ENCODE assay signal across 9 cellular contexts in the genomic region with DNA sequence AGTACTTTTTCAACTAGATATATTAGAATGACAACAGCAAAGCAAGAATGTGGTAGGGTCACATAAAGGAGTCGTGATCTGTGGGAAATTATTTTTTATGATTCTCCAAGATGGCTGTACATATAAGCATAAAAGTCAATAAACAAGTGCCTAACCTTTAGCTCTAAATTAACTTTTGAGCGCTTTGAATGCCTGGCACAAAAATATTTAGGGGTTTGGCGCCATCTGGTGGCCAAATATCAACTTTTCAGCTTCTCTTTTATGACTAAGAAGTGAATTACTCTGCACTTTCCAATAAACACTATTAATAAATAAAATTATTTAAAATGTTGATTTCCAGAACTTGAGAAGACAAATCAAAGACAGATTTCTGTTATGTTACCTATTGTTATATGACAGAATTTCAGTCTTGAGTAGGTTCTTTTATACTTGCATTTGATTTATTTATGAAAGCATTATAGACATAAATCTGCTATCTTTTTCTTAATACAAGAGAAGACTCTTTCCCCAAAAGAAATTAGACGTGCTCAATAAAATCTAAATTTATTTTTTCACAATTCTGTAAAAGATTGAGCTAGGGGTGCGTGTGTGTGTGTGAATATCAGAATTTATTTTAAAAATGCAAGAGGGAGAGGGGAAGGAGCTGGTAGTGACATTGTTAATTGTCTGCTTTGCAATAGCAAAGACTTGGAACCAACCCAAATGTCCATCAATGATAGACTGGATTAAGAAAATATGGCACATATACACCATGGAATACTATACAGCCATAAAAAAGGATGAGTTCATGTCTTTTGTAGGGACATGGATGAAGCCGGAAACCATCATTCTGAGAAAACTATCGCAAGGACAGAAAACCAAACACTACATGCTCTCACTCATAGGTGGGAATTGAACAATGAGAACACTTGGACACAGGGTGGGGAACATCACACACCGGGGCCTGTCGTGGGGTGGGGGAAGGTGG. TPM values are rescaled to one million over a fixed set of nuclear protein-coding genes. Genes with fewer than 3 reads are reported as not detected.
DNase-seq lines count a peak whose midpoint lies in the region; ATAC-seq and TF ChIP-seq lines count a peak whose summit lies in the region.
"Had no signal": no experiment of that assay in that cellular context is flagged by ENCODE, and none has a peak within 500 bp of the region (broad histone marks: within the 10 kb centered on the region; RNA-seq: fewer than 3 reads in every experiment).

No MANE protein-coding gene starts in this region.

- no peaks in the 10 kb centered on the region for H3K27me3 ChIP-seq in lower lobe of right lung (ENCODE audit: low read depth)

- H3K4me1 ChIP-seq in HEK293 (ENCODE audit: control insufficient read depth, insufficient read depth, low read length) (peaks cover 3% of the 10 kb centered on the region), lower lobe of right lung (peaks cover 5% of the 10 kb centered on the region)

- H3K4me3 Mint-ChIP-seq in chondrocyte (ENCODE audit: unreplicated experiment) = no peak overlapping the region

- peak in 1 of 2 donors; percentile 74 for ATAC-seq in lower lobe of right lung
- ATAC-seq: activated naive CD4-positive, alpha-beta T cell treated with anti-CD3 and anti-CD28 coated beads, Interleukin-2, amount 50 U/mL, for 72 hours had no signal

- no peaks in the 10 kb centered on the region for H3K36me3 Mint-ChIP-seq in chondrocyte (ENCODE audit: low read depth)
- H3K36me3 Mint-ChIP-seq: activated naive CD4-positive, alpha-beta T cell treated with anti-CD3 and anti-CD28 coated beads, Interleukin-2, amount 50 U/mL, for 72 hours had no signal

- H3K9me3 ChIP-seq in HEK293 (ENCODE audit: control insufficient read depth, insufficient read depth, low read depth, low read length) = no peaks in the 10 kb centered on the region
- no peaks in the 10 kb centered on the region for H3K9me3 ChIP-seq in lower lobe of right lung

- no peak overlapping the region for H3K27ac Mint-ChIP-seq in chondrocyte (ENCODE audit: unreplicated experiment)
- H3K27ac Mint-ChIP-seq: activated naive CD4-positive, alpha-beta T cell treated with anti-CD3 and anti-CD28 coated beads, Interleukin-2, amount 50 U/mL, for 72 hours had no signal

- no peak overlapping the region for H3K27ac ChIP-seq in HEK293 (ENCODE audit: extremely low read depth, low read depth, low read length)
- no peak overlapping the region for H3K27ac ChIP-seq in lower lobe of right lung

- no peaks in the 10 kb centered on the region for H3K4me1 Mint-ChIP-seq in chondrocyte (ENCODE audit: low read depth)

- no peaks in the 10 kb centered on the region for H3K27me3 Mint-ChIP-seq in chondrocyte (ENCODE audit: low read depth)

- H3K4me3 ChIP-seq in HEK293 (ENCODE audit: low read depth, low read length) = no peak overlapping the region
- no peak overlapping the region for H3K4me3 ChIP-seq in lower lobe of right lung

- H3K9me3 Mint-ChIP-seq in chondrocyte (ENCODE audit: low read depth) = no peaks in the 10 kb centered on the region
- H3K9me3 Mint-ChIP-seq: activated naive CD4-positive, alpha-beta T cell treated with anti-CD3 and anti-CD28 coated beads, Interleukin-2, amount 50 U/mL, for 72 hours had no signal

- DNase-seq in DMS53 (lab: John Stamatoyannopoulos, UW) (peak; percentile 78), NCI-H446 (lab: John Stamatoyannopoulos, UW) (peak; percentile 28 to 75), chondrocyte (ENCODE audit: low spot score) (no peak), lower lobe of right lung (peak; percentile 45), GF-D8 (lab: John Stamatoyannopoulos, UW) (no peak)
- DNase-seq in activated CD4-positive, alpha-beta T cell treated with anti-CD3 and anti-CD28 coated beads for 1 hour = peak; percentile 57
- DNase-seq in stimulated activated CD8-positive, alpha-beta memory T cell treated with anti-CD3 and anti-CD28 coated beads, Interleukin-12 subunit alpha, Interleukin-12 subunit beta, amount 100 ng/mL, for 4 hours (ENCODE audit: low read depth) = peak; percentile 31

- no peaks in the 10 kb centered on the region for H3K36me3 ChIP-seq in HEK293 (ENCODE audit: control insufficient read depth in 2 of 2, insufficient read depth in 1 of 2, low read length in 2 of 2)
- no peaks in the 10 kb centered on the region for H3K36me3 ChIP-seq in lower lobe of right lung

- POLR2A ChIA-PET in HEK293 (lab: Yijun Ruan, JAX) = interaction anchor here (1.3 kb wide), 1 partner anchor 39 kb away, joined by 13 read pairs; no protein-coding TSS in a partner anchor

- TF ChIP-seq CTCF in HEK293 (tag by site-specific recombination; IDR thresholded peaks at IDR 0.05) (no peak), chondrocyte (IDR thresholded peaks at IDR 0.05) (peak; percentile 98), lower lobe of right lung (IDR thresholded peaks at IDR 0.05) (peak; percentile 74)

- CTCF ChIA-PET in HEK293 (lab: Yijun Ruan, JAX) = interaction anchor here (0.6 to 7.6 kb wide), 53 partner anchors 9 to 1203 kb away, joined by 3 to 98 read pairs (median 4); no protein-coding TSS in a partner anchor

- intact Hi-C loops in lower lobe of right lung (cut with DNase I) = loop anchor here (5.0 kb wide), 1 partner anchor 488 kb away; no protein-coding TSS in a partner anchor

TF ChIP-seq in HEK293, 187 proteins besides CTCF, POLR2A, EP300 and RAD21:
- TF ChIP-seq ZNF423 (tag by site-specific recombination; IDR thresholded peaks at IDR 0.05) (no peak), ZNF654 (tag by site-specific recombination; IDR thresholded peaks at IDR 0.05; ENCODE audit: low read depth) (peak; percentile 74), PRDM1 (tag by site-specific recombination; IDR thresholded peaks at IDR 0.05) (peak; percentile 26; the same call in 1 of the 2 replicates), ZNF530 (tag by site-specific recombination; IDR thresholded peaks at IDR 0.05; ENCODE audit: low read depth) (no peak), ZNF501 (tag by site-specific recombination; IDR thresholded peaks at IDR 0.05) (no peak), ZNF623 (tag by site-specific recombination; IDR thresholded peaks at IDR 0.05) (no peak), ZSCAN30 (tag by site-specific recombination; IDR thresholded peaks at IDR 0.05) (0 out of 2 replicates have a peak, but pooled peaks have one; percentile 32), ZNF146 (tag by site-specific recombination; IDR thresholded peaks at IDR 0.05) (peak; percentile 98), ZNF624 (tag by site-specific recombination; IDR thresholded peaks at IDR 0.05) (no peak), ZNF621 (tag by site-specific recombination; IDR thresholded peaks at IDR 0.05) (no peak), ZNF660 (tag by site-specific recombination; IDR thresholded peaks at IDR 0.05) (0 out of 2 replicates have a peak, but pooled peaks have one; percentile 37), ZFHX2 (tag by site-specific recombination; conservative IDR thresholded peaks at IDR 0.05) (no peak), HOXD13 (CRISPR knock-in tag; IDR thresholded peaks at IDR 0.05; ENCODE audit: borderline replicate concordance) (no peak), GFI1B (tag by site-specific recombination; IDR thresholded peaks at IDR 0.05) (no peak), ZNF366 (tag by site-specific recombination; conservative IDR thresholded peaks at IDR 0.05) (no peak)
- TF ChIP-seq, protein P1, sequence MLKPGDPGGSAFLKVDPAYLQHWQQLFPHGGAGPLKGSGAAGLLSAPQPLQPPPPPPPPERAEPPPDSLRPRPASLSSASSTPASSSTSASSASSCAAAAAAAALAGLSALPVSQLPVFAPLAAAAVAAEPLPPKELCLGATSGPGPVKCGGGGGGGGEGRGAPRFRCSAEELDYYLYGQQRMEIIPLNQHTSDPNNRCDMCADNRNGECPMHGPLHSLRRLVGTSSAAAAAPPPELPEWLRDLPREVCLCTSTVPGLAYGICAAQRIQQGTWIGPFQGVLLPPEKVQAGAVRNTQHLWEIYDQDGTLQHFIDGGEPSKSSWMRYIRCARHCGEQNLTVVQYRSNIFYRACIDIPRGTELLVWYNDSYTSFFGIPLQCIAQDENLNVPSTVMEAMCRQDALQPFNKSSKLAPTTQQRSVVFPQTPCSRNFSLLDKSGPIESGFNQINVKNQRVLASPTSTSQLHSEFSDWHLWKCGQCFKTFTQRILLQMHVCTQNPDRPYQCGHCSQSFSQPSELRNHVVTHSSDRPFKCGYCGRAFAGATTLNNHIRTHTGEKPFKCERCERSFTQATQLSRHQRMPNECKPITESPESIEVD (tag by site-specific recombination; IDR thresholded peaks at IDR 0.05) = peak; percentile 35; the same call in 1 of the 2 replicates
- TF ChIP-seq, protein P2, sequence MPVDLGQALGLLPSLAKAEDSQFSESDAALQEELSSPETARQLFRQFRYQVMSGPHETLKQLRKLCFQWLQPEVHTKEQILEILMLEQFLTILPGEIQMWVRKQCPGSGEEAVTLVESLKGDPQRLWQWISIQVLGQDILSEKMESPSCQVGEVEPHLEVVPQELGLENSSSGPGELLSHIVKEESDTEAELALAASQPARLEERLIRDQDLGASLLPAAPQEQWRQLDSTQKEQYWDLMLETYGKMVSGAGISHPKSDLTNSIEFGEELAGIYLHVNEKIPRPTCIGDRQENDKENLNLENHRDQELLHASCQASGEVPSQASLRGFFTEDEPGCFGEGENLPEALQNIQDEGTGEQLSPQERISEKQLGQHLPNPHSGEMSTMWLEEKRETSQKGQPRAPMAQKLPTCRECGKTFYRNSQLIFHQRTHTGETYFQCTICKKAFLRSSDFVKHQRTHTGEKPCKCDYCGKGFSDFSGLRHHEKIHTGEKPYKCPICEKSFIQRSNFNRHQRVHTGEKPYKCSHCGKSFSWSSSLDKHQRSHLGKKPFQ (tag by site-specific recombination; IDR thresholded peaks at IDR 0.05) = no peak
- TF ChIP-seq, protein P3, sequence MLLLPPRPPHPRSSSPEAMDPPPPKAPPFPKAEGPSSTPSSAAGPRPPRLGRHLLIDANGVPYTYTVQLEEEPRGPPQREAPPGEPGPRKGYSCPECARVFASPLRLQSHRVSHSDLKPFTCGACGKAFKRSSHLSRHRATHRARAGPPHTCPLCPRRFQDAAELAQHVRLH (tag by site-specific recombination; IDR thresholded peaks at IDR 0.05) = peak; percentile 73
- TF ChIP-seq, protein P4, sequence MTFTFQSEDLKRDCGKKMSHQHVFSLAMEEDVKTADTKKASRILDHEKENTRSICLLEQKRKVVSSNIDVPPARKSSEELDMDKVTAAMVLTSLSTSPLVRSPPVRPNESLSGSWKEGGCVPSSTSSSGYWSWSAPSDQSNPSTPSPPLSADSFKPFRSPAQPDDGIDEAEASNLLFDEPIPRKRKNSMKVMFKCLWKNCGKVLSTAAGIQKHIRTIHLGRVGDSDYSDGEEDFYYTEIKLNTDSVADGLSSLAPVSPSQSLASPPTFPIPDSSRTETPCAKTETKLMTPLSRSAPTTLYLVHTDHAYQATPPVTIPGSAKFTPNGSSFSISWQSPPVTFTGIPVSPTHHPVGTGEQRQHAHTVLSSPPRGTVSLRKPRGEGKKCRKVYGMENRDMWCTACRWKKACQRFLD (tag by site-specific recombination; IDR thresholded peaks at IDR 0.05) = no peak

RNA-seq across cellular contexts. Expression of a gene that starts 36.7 kb away (rescaled TPM):
- total RNA-seq in chondrocyte (23.4 to 29.1 TPM (median 27.6 TPM) in 3 replicates), lower lobe of right lung (90.5 TPM)

Comparison
In these comparisons a context has a peak if more than half of its experiments do, and no peak if none do; other contexts are left out.
1. DNase-seq: peak in DMS53 (single experiment), NCI-H446 (2 of 2), activated CD4-positive, alpha-beta T cell treated with anti-CD3 and anti-CD28 coated beads for 1 hour (single experiment), lower lobe of right lung (single experiment) and stimulated activated CD8-positive, alpha-beta memory T cell treated with anti-CD3 and anti-CD28 coated beads, Interleukin-12 subunit alpha, Interleukin-12 subunit beta, amount 100 ng/mL, for 4 hours (single experiment); none in chondrocyte (single experiment) and GF-D8 (single experiment).